Comparison of ENCODE assay signal across 26 cellular contexts in the genomic region with DNA sequence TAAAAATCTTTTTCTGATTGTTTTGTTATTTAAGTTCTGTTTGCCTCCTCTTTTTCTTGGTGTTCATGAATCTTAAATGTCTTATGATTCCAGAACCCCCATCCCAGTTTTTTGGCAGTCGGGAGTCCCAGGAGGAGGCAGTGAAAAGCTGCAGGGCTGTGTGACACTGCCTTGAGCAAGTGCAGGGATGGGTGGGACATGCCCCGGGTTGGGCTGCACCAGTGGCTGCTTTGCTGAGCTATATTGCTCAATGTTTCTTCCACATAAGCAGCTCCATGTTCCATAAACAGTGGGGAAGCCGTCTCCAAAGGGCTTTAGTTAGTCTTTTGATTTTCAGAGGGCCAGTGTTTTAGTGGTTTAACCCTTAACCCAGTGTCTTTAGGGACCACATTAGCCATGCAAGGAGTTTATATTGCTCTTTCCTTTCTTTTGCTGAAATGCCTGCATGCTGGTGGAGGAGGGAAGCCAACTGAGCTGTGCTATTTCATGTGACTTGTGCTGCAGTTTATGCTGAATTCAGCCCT.
"Had no signal": no experiment of that assay in that cellular context is flagged by ENCODE, and none has a peak within 500 bp of the region (broad histone marks: within the 10 kb centered on the region; RNA-seq: fewer than 3 reads in every experiment).

No MANE protein-coding gene starts in this region.

- H3K4me1 Mint-ChIP-seq: activated naive CD8-positive, alpha-beta T cell treated with anti-CD3 and anti-CD28 coated beads for 36 hours; activated T-helper 17 cell treated with anti-CD3 and anti-CD28 coated beads, Interleukin-2, amount 50 U/mL, for 72 hours; central memory CD8-positive, alpha-beta T cell; memory B cell had no signal

- ATAC-seq: activated T-helper 17 cell treated with anti-CD3 and anti-CD28 coated beads, Interleukin-2, amount 50 U/mL, for 72 hours; effector memory CD8-positive, alpha-beta T cell; gastroesophageal sphincter; heart left ventricle; left colon; mucosa of descending colon; sciatic nerve had no signal

- H3K9me3 Mint-ChIP-seq: activated naive CD8-positive, alpha-beta T cell treated with anti-CD3 and anti-CD28 coated beads for 36 hours; activated T-helper 17 cell treated with anti-CD3 and anti-CD28 coated beads, Interleukin-2, amount 50 U/mL, for 72 hours; effector memory CD8-positive, alpha-beta T cell; memory B cell; T-helper 2 cell treated with Interferon-gamma antibody and Interleukin-4, amounts not matched to agents 5 μg/mL and 100 μg/mL, for 36 hours; type B pancreatic cell had no signal

- H3K4me3 ChIP-seq: breast epithelium, colonic mucosa, dorsolateral prefrontal cortex, esophagus muscularis mucosa, gastroesophageal sphincter, heart left ventricle, mucosa of descending colon, testis, vagina had no signal

- H3K4me3 Mint-ChIP-seq: activated naive CD8-positive, alpha-beta T cell treated with anti-CD3 and anti-CD28 coated beads for 36 hours; activated T-helper 17 cell treated with anti-CD3 and anti-CD28 coated beads, Interleukin-2, amount 50 U/mL, for 72 hours; central memory CD8-positive, alpha-beta T cell; effector memory CD8-positive, alpha-beta T cell; memory B cell; nephron progenitor cell; T-helper 2 cell treated with Interferon-gamma antibody and Interleukin-4, amounts not matched to agents 5 μg/mL and 100 μg/mL, for 36 hours had no signal

- H3K36me3 ChIP-seq: breast epithelium, colonic mucosa, esophagus muscularis mucosa, gastroesophageal sphincter, heart left ventricle, vagina, WERI-Rb-1 had no signal

- H3K27ac ChIP-seq: breast epithelium, colonic mucosa, esophagus muscularis mucosa, gastroesophageal sphincter, heart left ventricle, testis, vagina, WERI-Rb-1 had no signal

- H3K27ac Mint-ChIP-seq: activated naive CD8-positive, alpha-beta T cell treated with anti-CD3 and anti-CD28 coated beads for 36 hours; activated T-helper 17 cell treated with anti-CD3 and anti-CD28 coated beads, Interleukin-2, amount 50 U/mL, for 72 hours; effector memory CD8-positive, alpha-beta T cell; memory B cell; nephron progenitor cell; T-helper 2 cell treated with Interferon-gamma antibody and Interleukin-4, amounts not matched to agents 5 μg/mL and 100 μg/mL, for 36 hours; type B pancreatic cell had no signal

- H3K4me1 ChIP-seq: breast epithelium, colonic mucosa, esophagus muscularis mucosa, gastroesophageal sphincter, heart left ventricle, testis, vagina had no signal

- DNase-seq: activated CD4-positive, alpha-beta T cell treated with anti-CD3 and anti-CD28 coated beads for 1 hour; activated naive CD4-positive, alpha-beta T cell treated with Interleukin-2 at 50 U/mL for 16 hours; activated naive CD8-positive, alpha-beta T cell treated with anti-CD3 and anti-CD28 coated beads for 36 hours; activated T-cell treated with anti-CD3 and anti-CD28 coated beads, Interleukin-2, amount 50 U/mL, for 1 hour; colonic mucosa; dorsolateral prefrontal cortex; effector memory CD8-positive, alpha-beta T cell; heart left ventricle; left colon; mucosa of descending colon; nephron progenitor cell; occipital lobe; stimulated activated CD4-positive, alpha-beta T cell treated with anti-CD3 and anti-CD28 coated beads, Interleukin-2, amount 100 ng/mL, for 48 hours; stimulated activated naive CD4-positive, alpha-beta T cell; testis; WERI-Rb-1 had no signal

- H3K9me3 ChIP-seq: breast epithelium, colonic mucosa, esophagus muscularis mucosa, gastroesophageal sphincter, heart left ventricle, mucosa of descending colon, testis, vagina had no signal

- H3K36me3 Mint-ChIP-seq: activated naive CD8-positive, alpha-beta T cell treated with anti-CD3 and anti-CD28 coated beads for 36 hours; memory B cell; type B pancreatic cell had no signal

- H3K27me3 ChIP-seq: breast epithelium, colonic mucosa, testis, vagina had no signal
